ENCODE assay signal across 1 cellular context in the genomic region with DNA sequence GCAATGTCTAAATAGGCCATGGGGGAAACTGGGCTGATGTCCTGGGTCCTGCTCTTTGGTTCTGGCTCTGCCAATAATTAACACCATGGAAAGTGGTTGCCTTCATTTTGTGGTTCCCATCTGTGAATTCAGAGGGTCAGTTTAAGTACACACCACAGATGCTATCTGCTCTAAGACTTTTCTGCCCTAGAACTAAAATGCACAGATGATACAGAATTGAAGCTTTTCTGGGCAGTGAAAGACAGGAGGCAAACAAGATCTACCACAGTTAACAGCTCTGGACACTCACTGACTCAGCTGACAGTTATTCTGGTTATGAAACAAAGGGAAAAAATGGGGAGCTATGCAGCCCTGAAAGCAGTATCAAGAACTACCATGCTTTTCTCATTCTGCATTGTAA.
A peak's percentile ranks its signal among the peaks of the same experiment; 100 is the strongest.
TF ChIP-seq lines count a peak whose summit lies in the region.

No MANE protein-coding gene starts in this region.

TF ChIP-seq in IMR-90, 13 proteins besides CTCF, POLR2A, EP300 and RAD21:
- TF ChIP-seq CEBPB (IDR thresholded peaks at IDR 0.05; ENCODE audit: low read depth, low read length) (peak; percentile 56; the same call in 1 of the 2 replicates), USF2 (IDR thresholded peaks at IDR 0.05; ENCODE audit: low read depth, low read length) (no peak), FOS (IDR thresholded peaks at IDR 0.05; ENCODE audit: low read depth, low read length) (peak; percentile 23; the same call in 1 of the 2 replicates), SMC3 (IDR thresholded peaks at IDR 0.05; ENCODE audit: low read depth, low read length) (peak; percentile 24), ELK1 (IDR thresholded peaks at IDR 0.05; ENCODE audit: borderline replicate concordance, low read depth, low read length) (no peak), NFE2L2 (IDR thresholded peaks at IDR 0.05; ENCODE audit: low read depth, low read length) (no peak), MAZ (IDR thresholded peaks at IDR 0.05; ENCODE audit: borderline replicate concordance, low read depth, low read length) (no peak)
